In genomic region chrX:76279007-76279406, GRCh38 we compare ENCODE assay signal across 8 cellular contexts.
DNase-seq lines count a peak whose midpoint lies in the region; ATAC-seq and TF ChIP-seq lines count a peak whose summit lies in the region.

No MANE protein-coding gene starts in this region.

- TF ChIP-seq EP300 in sigmoid colon (IDR thresholded peaks at IDR 0.05), result no peak

- H3K27ac ChIP-seq in heart right ventricle (no peak overlapping the region), sigmoid colon (no peak overlapping the region)

- intact Hi-C loops in heart right ventricle (cut with DNase I) (loop anchor here in 4 of 10 donors (2.0 to 10.0 kb wide), 3 partner anchors 173 to 176 kb away; no protein-coding TSS in a partner anchor), Right ventricle myocardium inferior (cut with DNase I) (loop anchor here (2.0 kb wide), 1 partner anchor 176 kb away; no protein-coding TSS in a partner anchor), sigmoid colon (cut with DNase I) (no loop called here)

- ATAC-seq in heart right ventricle (peak in 1 of 8 donors; percentile 63), Right ventricle myocardium inferior (no peak), HG03095 (IDR thresholded peaks at IDR 0.05; ENCODE audit: unreplicated experiment) (peak; percentile 75)
- ATAC-seq in stimulated activated memory B cell treated with anti-CD40 and anti-IgM and Interleukin-4, amounts not matched to agents 10 μg/mL and 1 μg/mL and 100 μg/mL, for 72 hours, result no peak

- H3K36me3 ChIP-seq in heart right ventricle, result no peaks in the 10 kb centered on the region
- no peaks in the 10 kb centered on the region for H3K36me3 ChIP-seq in sigmoid colon

- peaks cover 0 to 19% (median 0%) of the 10 kb centered on the region in 7 donors for H3K27me3 ChIP-seq in heart right ventricle
- H3K27me3 ChIP-seq in sigmoid colon, result no peaks in the 10 kb centered on the region

- H3K9me3 ChIP-seq in heart right ventricle, result peaks cover 0 to 14% (median 0%) of the 10 kb centered on the region in 11 donors
- H3K9me3 ChIP-seq in sigmoid colon, result no peaks in the 10 kb centered on the region

- no peaks in the 10 kb centered on the region for H3K4me1 Mint-ChIP-seq in glutamatergic neuron (ENCODE audit: low read depth, unreplicated experiment)
- H3K4me1 Mint-ChIP-seq in stimulated activated memory B cell treated with anti-CD40 and anti-IgM and Interleukin-4, amounts not matched to agents 10 μg/mL and 1 μg/mL and 100 μg/mL, for 72 hours, result no peaks in the 10 kb centered on the region

- TF ChIP-seq POLR2A in sigmoid colon (IDR thresholded peaks at IDR 0.05), result no peak

- H3K4me3 ChIP-seq in heart right ventricle (no peak overlapping the region), sigmoid colon (no peak overlapping the region)

- no peak overlapping the region for H3K27ac Mint-ChIP-seq in glutamatergic neuron (ENCODE audit: unreplicated experiment)
- no peak overlapping the region for H3K27ac Mint-ChIP-seq in stimulated activated memory B cell treated with anti-CD40 and anti-IgM and Interleukin-4, amounts not matched to agents 10 μg/mL and 1 μg/mL and 100 μg/mL, for 72 hours

- no peak overlapping the region for H3K4me3 Mint-ChIP-seq in glutamatergic neuron (ENCODE audit: unreplicated experiment)
- no peak overlapping the region for H3K4me3 Mint-ChIP-seq in stimulated activated memory B cell treated with anti-CD40 and anti-IgM and Interleukin-4, amounts not matched to agents 10 μg/mL and 1 μg/mL and 100 μg/mL, for 72 hours

- peak in 1 of 2 donors; percentile 8 for DNase-seq in heart right ventricle
- DNase-seq in Right ventricle myocardium inferior (ENCODE audit: missing footprints), result no peak
- peak; percentile 77 for DNase-seq in NCI-H82 treated with DMSO at 0.1 percent for 48 hours (lab: John Stamatoyannopoulos, UW; ENCODE audit: unreplicated experiment)
- peak; percentile 27 for DNase-seq in activated naive CD4-positive, alpha-beta T cell treated with Interleukin-2 at 50 U/mL for 16 hours
- DNase-seq in glutamatergic neuron, result peak; percentile 35
- DNase-seq in sigmoid colon, result no peak

- H3K36me3 Mint-ChIP-seq in glutamatergic neuron (ENCODE audit: unreplicated experiment), result no peaks in the 10 kb centered on the region
- H3K36me3 Mint-ChIP-seq in stimulated activated memory B cell treated with anti-CD40 and anti-IgM and Interleukin-4, amounts not matched to agents 10 μg/mL and 1 μg/mL and 100 μg/mL, for 72 hours, result no peaks in the 10 kb centered on the region

- H3K4me1 ChIP-seq in heart right ventricle (no peaks in the 10 kb centered on the region), sigmoid colon (no peaks in the 10 kb centered on the region)

- H3K27me3 Mint-ChIP-seq in glutamatergic neuron (ENCODE audit: unreplicated experiment), result no peaks in the 10 kb centered on the region
- H3K27me3 Mint-ChIP-seq in stimulated activated memory B cell treated with anti-CD40 and anti-IgM and Interleukin-4, amounts not matched to agents 10 μg/mL and 1 μg/mL and 100 μg/mL, for 72 hours, result no peaks in the 10 kb centered on the region

- no peaks in the 10 kb centered on the region for H3K9me3 Mint-ChIP-seq in glutamatergic neuron (ENCODE audit: unreplicated experiment)
- H3K9me3 Mint-ChIP-seq in stimulated activated memory B cell treated with anti-CD40 and anti-IgM and Interleukin-4, amounts not matched to agents 10 μg/mL and 1 μg/mL and 100 μg/mL, for 72 hours, result no peaks in the 10 kb centered on the region

- TF ChIP-seq CTCF in heart right ventricle (IDR thresholded peaks at IDR 0.05) (peak; percentile 18 to 72 (median 62)), glutamatergic neuron (IDR thresholded peaks at IDR 0.05; ENCODE audit: partially characterized antibody, unreplicated experiment) (peak; percentile 41), sigmoid colon (IDR thresholded peaks at IDR 0.05) (peak in 3 of 4 experiments; percentile 25 to 48 (median 27))

Comparison
In these comparisons a context has a peak if more than half of its experiments do, and no peak if none do; other contexts are left out.
1. DNase-seq: peak in NCI-H82 treated with DMSO at 0.1 percent for 48 hours (single experiment), activated naive CD4-positive, alpha-beta T cell treated with Interleukin-2 at 50 U/mL for 16 hours (single experiment) and glutamatergic neuron (single experiment); none in Right ventricle myocardium inferior (single experiment) and sigmoid colon (single experiment).
2. Peak in every context shown above with its lines, with median percentiles within 50 percentile points of each other: CTCF ChIP-seq.